ENCODE assay signal across 8 cellular contexts in genomic region chr16:75379911-75380847, GRCh38. TPM values are rescaled to one million over a fixed set of nuclear protein-coding genes. Genes with fewer than 3 reads are reported as not detected.
A peak's percentile ranks its signal among the peaks of the same experiment; 100 is the strongest.
DNase-seq lines count a peak whose midpoint lies in the region; ATAC-seq and TF ChIP-seq lines count a peak whose summit lies in the region.

No MANE protein-coding gene starts in this region.

- in situ Hi-C loops in transverse colon (cut with MboI; ENCODE audit: low pct_ligation_motif_present in 1 of 4, low pct_unique_long_range_greater_than_20kb in 1 of 4, low sequenced_read_pairs in 3 of 4) = loop anchor here in 3 of 4 donors (10.0 to 25.0 kb wide), 4 partner anchors 135 to 393 kb away; partner anchors contain the start of genes CTRB2 (in 2 of the 3), CTRB1 (in 1 of the 3), WDR59 (in 1 of the 3) and ZNRF1 (in 1 of the 3)

- H3K27ac ChIP-seq in gastroesophageal sphincter (peak overlapping the region in 1 of 4 donors; percentile 6), transverse colon (peak overlapping the region in 1 of 4 donors; percentile 18)

- TF ChIP-seq EP300 in gastroesophageal sphincter (IDR thresholded peaks at IDR 0.05) (no peak), transverse colon (IDR thresholded peaks at IDR 0.05; ENCODE audit: low read depth) (no peak)

- H3K4me1 ChIP-seq in gastroesophageal sphincter (peaks cover 0 to 21% (median 3%) of the 10 kb centered on the region in 3 donors), transverse colon (peaks cover 1 to 30% (median 5%) of the 10 kb centered on the region in 4 donors)

- H3K4me3 ChIP-seq in gastroesophageal sphincter = no peak overlapping the region
- no peak overlapping the region for H3K4me3 ChIP-seq in transverse colon

- ATAC-seq in HG03196 (IDR thresholded peaks at IDR 0.05; ENCODE audit: unreplicated experiment) (peak; percentile 78), gastroesophageal sphincter (peak; percentile 17)

- H3K36me3 ChIP-seq in gastroesophageal sphincter (peaks cover 0 to 23% of the 10 kb centered on the region in 2 donors), transverse colon (no peaks in the 10 kb centered on the region)

- H3K27me3 ChIP-seq in gastroesophageal sphincter (no peaks in the 10 kb centered on the region), transverse colon (no peaks in the 10 kb centered on the region)

- TF ChIP-seq CTCF in gastroesophageal sphincter (IDR thresholded peaks at IDR 0.05) = no peak
- no peak for TF ChIP-seq CTCF in transverse colon (IDR thresholded peaks at IDR 0.05)

- no peaks in the 10 kb centered on the region for H3K9me3 ChIP-seq in gastroesophageal sphincter
- no peaks in the 10 kb centered on the region for H3K9me3 ChIP-seq in transverse colon

- intact Hi-C loops in transverse colon (cut with DNase I; ENCODE audit: low total_unique reads) = no loop called here

- no peak for TF ChIP-seq POLR2A in gastroesophageal sphincter (IDR thresholded peaks at IDR 0.05)
- TF ChIP-seq POLR2A in transverse colon (IDR thresholded peaks at IDR 0.05) = no peak

- peak; percentile 6 to 27 for DNase-seq in stimulated activated CD4-positive, alpha-beta T cell treated with anti-CD3 and anti-CD28 coated beads, Interleukin-12 subunit alpha, Interleukin-12 subunit beta, amount 100 ng/mL, for 24 hours (ENCODE audit: low read depth in 2 of 2)
- DNase-seq in stimulated activated CD4-positive, alpha-beta T cell treated with anti-CD3 and anti-CD28 coated beads, Interleukin-2, amount 100 ng/mL, for 48 hours = no peak
- DNase-seq in UCSD-AML1 (lab: John Stamatoyannopoulos, UW; ENCODE audit: unreplicated experiment) (peak; percentile 27), transverse colon (peak; percentile 44), D341Med (ENCODE audit: low spot score) (no peak), NCI-H526 treated with DMSO at 0.1 percent for 48 hours (lab: John Stamatoyannopoulos, UW) (no peak)

- 58 to 71% methylated on average over 10 of the region's 10 CpGs for WGBS in gastroesophageal sphincter (ENCODE audit: low coverage in 1 of 2), 2 donors
- 61 to 65% methylated on average over 8 to 10 of the region's 10 CpGs for WGBS in transverse colon (ENCODE audit: low coverage in 1 of 2), 2 donors

RNA-seq across cellular contexts. Expression of gene CFDP1, which starts 53.1 kb away (rescaled TPM):
- total RNA-seq in gastroesophageal sphincter (10 to 100 TPM; 45.1 to 70.0 (median 50.0) TPM), transverse colon (100 to 1,000 TPM in 3 of 4 donors, 10 to 100 TPM in 1; 51.2 to 318 (median 145) TPM)

Comparison
In these comparisons a context has a peak if more than half of its experiments do, and no peak if none do; other contexts are left out.
1. DNase-seq: peak in stimulated activated CD4-positive, alpha-beta T cell treated with anti-CD3 and anti-CD28 coated beads, Interleukin-12 subunit alpha, Interleukin-12 subunit beta, amount 100 ng/mL, for 24 hours (2 of 2), UCSD-AML1 (single experiment) and transverse colon (single experiment); none in stimulated activated CD4-positive, alpha-beta T cell treated with anti-CD3 and anti-CD28 coated beads, Interleukin-2, amount 100 ng/mL, for 48 hours (0 of 2), D341Med (single experiment) and NCI-H526 treated with DMSO at 0.1 percent for 48 hours (single experiment).